10 cellular contexts compared by ENCODE assay signal in the genomic region with DNA sequence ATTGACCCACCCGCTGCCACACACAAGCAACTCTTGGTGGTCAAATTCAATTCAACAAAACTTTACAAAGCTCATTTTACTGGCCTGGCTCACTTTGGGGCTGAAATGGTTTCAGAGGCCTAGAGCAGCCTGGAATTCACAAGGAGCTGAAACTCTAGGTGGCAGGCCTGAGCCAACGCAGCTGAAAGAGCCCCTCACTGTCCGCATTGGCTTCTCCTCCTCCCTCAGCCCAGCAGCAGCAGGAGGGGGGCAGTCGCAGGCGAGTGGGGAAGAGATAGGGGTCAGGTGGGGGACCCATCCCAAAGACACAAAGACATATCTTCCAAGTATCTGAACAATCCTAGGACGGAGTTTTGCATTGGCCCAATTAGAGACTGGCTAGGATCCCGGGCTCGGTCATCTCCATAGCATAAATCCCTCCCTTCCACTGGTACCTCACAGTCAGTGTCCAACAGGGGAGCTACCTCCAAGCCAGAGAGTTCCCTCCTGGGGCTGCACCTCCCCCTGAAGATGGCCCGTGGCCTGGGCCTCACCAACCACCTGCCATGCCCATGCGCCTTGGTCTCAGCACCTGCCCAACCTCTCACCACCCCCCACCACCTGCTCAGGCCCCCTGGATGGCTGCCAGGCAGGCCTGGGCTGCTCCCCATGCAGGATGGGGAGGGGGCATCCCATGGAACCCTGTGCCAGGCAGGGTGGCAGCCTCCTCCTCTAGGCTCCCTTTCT.
A peak's percentile ranks its signal among the peaks of the same experiment; 100 is the strongest.
DNase-seq lines count a peak whose midpoint lies in the region; ATAC-seq and TF ChIP-seq lines count a peak whose summit lies in the region.
"Had no signal": no experiment of that assay in that cellular context is flagged by ENCODE, and none has a peak within 500 bp of the region (broad histone marks: within the 10 kb centered on the region; RNA-seq: fewer than 3 reads in every experiment).

No MANE protein-coding gene starts in this region.

- no peaks in the 10 kb centered on the region for H3K27me3 ChIP-seq in neuronal stem cell (ENCODE audit: control insufficient read depth in 3 of 3, insufficient read depth in 3 of 3, low read depth in 1 of 3, low read length in 3 of 3)

- H3K4me1 ChIP-seq in neuronal stem cell (ENCODE audit: control insufficient read depth in 2 of 2, insufficient read depth in 1 of 2, low read depth in 1 of 2, low read length in 2 of 2) = peaks cover 0 to 20% of the 10 kb centered on the region in 2 donors

- no peak overlapping the region for H3K27ac ChIP-seq in neuronal stem cell (replicated peaks; ENCODE audit: low read length)

- TF ChIP-seq CTCF in GM12864 (IDR thresholded peaks at IDR 0.05; ENCODE audit: low read depth, low read length, missing control alignments) = peak; percentile 17

- H3K9ac ChIP-seq in neuronal stem cell (ENCODE audit: low read depth, low read length, poor library complexity) = peak overlapping the region; percentile 77

- H3K79me1 ChIP-seq in neuronal stem cell (ENCODE audit: low read depth, low read length) = no peaks in the 10 kb centered on the region

- H3K18ac ChIP-seq in neuronal stem cell (ENCODE audit: low read length) = peak overlapping the region; percentile 74

- peak overlapping the region; percentile 60 for H2BK15ac ChIP-seq in neuronal stem cell (ENCODE audit: low read length)

- peak overlapping the region; percentile 88 for H2AK5ac ChIP-seq in neuronal stem cell (ENCODE audit: low read depth, low read length)

- DNase-seq in GM12864 (ENCODE audit: low read depth) = no peak
- peak; percentile 90 for DNase-seq in NCI-H2107 treated with DMSO at 0.1 percent for 48 hours (lab: John Stamatoyannopoulos, UW; ENCODE audit: unreplicated experiment)
- DNase-seq in ecto neural progenitor cell (ENCODE audit: low spot score) = peak; percentile 68
- DNase-seq in neuronal stem cell (ENCODE audit: low spot score) = no peak
- no peak for DNase-seq in left colon
- no peak for DNase-seq in HK-2 (ENCODE audit: unreplicated experiment)
- DNase-seq in NCI-H2029 treated with DMSO at 0.1 percent for 48 hours (lab: John Stamatoyannopoulos, UW) = no peak
- DNase-seq: central memory CD4-positive, alpha-beta T cell; NCI-H226 had no signal

- H3K4ac ChIP-seq in neuronal stem cell (ENCODE audit: low read length) = no peak overlapping the region

- H2BK12ac ChIP-seq in neuronal stem cell (ENCODE audit: low read length) = no peak overlapping the region

- H2AFZ ChIP-seq in neuronal stem cell (ENCODE audit: low read length) = no peak overlapping the region

- no peaks in the 10 kb centered on the region for H3K36me3 ChIP-seq in neuronal stem cell (replicated peaks in 1 of 2; ENCODE audit: control insufficient read depth in 2 of 2, insufficient read depth in 2 of 2, low read length in 2 of 2)

- H3K23ac ChIP-seq in neuronal stem cell (ENCODE audit: low read depth, low read length, poor library complexity) = no peak overlapping the region

- no peak overlapping the region for H4K8ac ChIP-seq in neuronal stem cell (ENCODE audit: low read depth, low read length)

- ATAC-seq in left colon (no peak), GM21381 (IDR thresholded peaks at IDR 0.05; ENCODE audit: unreplicated experiment) (no peak)

- no peaks in the 10 kb centered on the region for H3K9me3 ChIP-seq in neuronal stem cell (replicated peaks in 1 of 2; ENCODE audit: control insufficient read depth in 2 of 2, insufficient read depth in 1 of 2, low read depth in 1 of 2, low read length in 2 of 2)

- intact Hi-C loops in left colon (cut with DNase I, micrococcal nuclease) = no loop called here

- H3K14ac ChIP-seq in neuronal stem cell (ENCODE audit: low read length) = no peak overlapping the region

- H3K4me3 ChIP-seq in GM12864 (ENCODE audit: low read depth, low read length) (no peak overlapping the region), neuronal stem cell (ENCODE audit: low read length in 2 of 2) (peak overlapping the region in 1 of 2 donors; percentile 6)

- no peak overlapping the region for H2BK120ac ChIP-seq in neuronal stem cell (ENCODE audit: low read depth, low read length)

- H2BK5ac ChIP-seq in neuronal stem cell (ENCODE audit: low read length) = no peak overlapping the region

- peak overlapping the region; percentile 40 for H4K91ac ChIP-seq in neuronal stem cell (ENCODE audit: low read depth, low read length, poor library complexity)

- no peak overlapping the region for H3K4me2 ChIP-seq in neuronal stem cell (ENCODE audit: insufficient read depth, low read length, poor library complexity, severe bottlenecking)

- WGBS in neuronal stem cell (ENCODE audit: extremely low coverage in 2 of 2, insufficient read length in 2 of 2, insufficient replicate concordance in 1 of 2), 2 donors = no CpG with 5 or more reads among the region's 10 CpGs

Comparison
In these comparisons a context has a peak if more than half of its experiments do, and no peak if none do; other contexts are left out.
1. DNase-seq: peak in NCI-H2107 treated with DMSO at 0.1 percent for 48 hours (single experiment) and ecto neural progenitor cell (single experiment); none in GM12864 (single experiment), neuronal stem cell (single experiment), left colon (0 of 2), HK-2 (single experiment) and NCI-H2029 treated with DMSO at 0.1 percent for 48 hours (single experiment).